In genomic region chr17:75645889-75646625, GRCh38 we compare ENCODE assay signal across 9 cellular contexts.
DNase-seq lines count a peak whose midpoint lies in the region; ATAC-seq and TF ChIP-seq lines count a peak whose summit lies in the region.
"Had no signal": no experiment of that assay in that cellular context is flagged by ENCODE, and none has a peak within 500 bp of the region (broad histone marks: within the 10 kb centered on the region; RNA-seq: fewer than 3 reads in every experiment).

No MANE protein-coding gene starts in this region.

- ATAC-seq in effector memory CD8-positive, alpha-beta T cell (replicated peaks), result peak; percentile 83

- H3K4me1 Mint-ChIP-seq in effector memory CD8-positive, alpha-beta T cell (ENCODE audit: low read depth in 2 of 2), result peaks cover 8 to 12% of the 10 kb centered on the region in 2 donors
- H3K4me1 Mint-ChIP-seq in nephron progenitor cell, result no peaks in the 10 kb centered on the region

- DNase-seq in DMS53 treated with DMSO at 0.1 percent for 48 hours (lab: John Stamatoyannopoulos, UW; ENCODE audit: unreplicated experiment) (peak; percentile 93), GM20000 (ENCODE audit: low spot score) (peak; percentile 83), MV-4-11 (lab: John Stamatoyannopoulos, UW) (peak; percentile 87), nephron progenitor cell (no peak), NCI-H2196 (lab: John Stamatoyannopoulos, UW; ENCODE audit: unreplicated experiment) (no peak), D341Med (ENCODE audit: low spot score) (no peak)
- DNase-seq in effector memory CD8-positive, alpha-beta T cell, result no peak
- no peak for DNase-seq in stimulated activated CD4-positive, alpha-beta T cell treated with anti-CD3 and anti-CD28 coated beads, Interleukin-4, amount 100 ng/mL, for 24 hours
- DNase-seq: IMR-90 had no signal

- no peaks in the 10 kb centered on the region for H3K9me3 Mint-ChIP-seq in effector memory CD8-positive, alpha-beta T cell
- no peaks in the 10 kb centered on the region for H3K9me3 Mint-ChIP-seq in nephron progenitor cell

- H3K27ac Mint-ChIP-seq in effector memory CD8-positive, alpha-beta T cell, result peak overlapping the region; percentile 65 to 70
- H3K27ac Mint-ChIP-seq in nephron progenitor cell, result peak overlapping the region; percentile 22

- no peaks in the 10 kb centered on the region for H3K27me3 Mint-ChIP-seq in effector memory CD8-positive, alpha-beta T cell
- H3K27me3 Mint-ChIP-seq in nephron progenitor cell (ENCODE audit: low read depth, poor library complexity), result no peaks in the 10 kb centered on the region

- TF ChIP-seq CTCF in GM20000 (IDR thresholded peaks at IDR 0.05; ENCODE audit: extremely low read depth, missing control alignments) (no peak), nephron progenitor cell (IDR thresholded peaks at IDR 0.05) (no peak)

- H3K36me3 Mint-ChIP-seq in effector memory CD8-positive, alpha-beta T cell (ENCODE audit: insufficient read depth), result peaks cover 14% of the 10 kb centered on the region
- peaks cover 17% of the 10 kb centered on the region for H3K36me3 Mint-ChIP-seq in nephron progenitor cell (ENCODE audit: low read depth)

- no peak overlapping the region for H3K4me3 Mint-ChIP-seq in effector memory CD8-positive, alpha-beta T cell
- H3K4me3 Mint-ChIP-seq in nephron progenitor cell, result no peak overlapping the region

Comparison
In these comparisons a context has a peak if more than half of its experiments do, and no peak if none do; other contexts are left out.
1. DNase-seq: peak in DMS53 treated with DMSO at 0.1 percent for 48 hours (single experiment), GM20000 (single experiment) and MV-4-11 (single experiment); none in effector memory CD8-positive, alpha-beta T cell (0 of 3), nephron progenitor cell (single experiment), NCI-H2196 (single experiment), D341Med (single experiment) and stimulated activated CD4-positive, alpha-beta T cell treated with anti-CD3 and anti-CD28 coated beads, Interleukin-4, amount 100 ng/mL, for 24 hours (single experiment).